In the genomic region with DNA sequence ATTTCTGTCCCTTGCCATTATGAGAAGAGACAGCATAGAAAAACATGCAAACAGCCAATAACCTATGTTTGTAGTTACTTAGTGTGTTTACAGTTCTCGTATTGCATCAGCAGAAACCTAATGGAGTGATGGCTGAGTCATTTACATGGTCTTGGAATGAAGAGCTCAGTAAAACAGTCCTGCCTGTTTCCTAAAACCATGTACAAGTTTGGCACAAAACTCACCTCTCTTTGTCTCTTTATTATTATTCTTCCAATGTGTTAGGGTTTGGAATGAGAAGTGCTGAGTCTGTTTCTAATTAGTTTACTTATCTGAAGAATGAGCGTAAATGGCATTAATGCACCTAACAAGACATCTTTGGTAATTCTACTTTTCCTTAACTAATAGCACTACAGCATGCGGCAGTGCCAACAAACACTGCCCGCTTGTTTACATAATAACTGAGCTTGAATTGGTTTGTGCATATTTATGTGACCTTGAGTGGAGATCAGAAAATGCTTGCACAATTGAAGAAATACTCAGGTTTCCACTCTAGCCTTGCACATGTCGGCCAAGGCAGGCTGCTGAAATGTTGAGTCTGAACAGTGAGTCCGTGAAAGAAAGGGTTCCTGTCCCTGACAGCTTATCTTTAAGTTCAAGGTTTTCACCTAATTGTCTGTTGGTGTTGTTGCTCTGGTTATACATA, we compare ENCODE assay signal across 10 cellular contexts.
DNase-seq lines count a peak whose midpoint lies in the region; ATAC-seq, FAIRE-seq and TF ChIP-seq lines count a peak whose summit lies in the region.
"Had no signal": no experiment of that assay in that cellular context is flagged by ENCODE, and none has a peak within 500 bp of the region (broad histone marks: within the 10 kb centered on the region; RNA-seq: fewer than 3 reads in every experiment).

No MANE protein-coding gene starts in this region.

- 0 out of 2 replicates have a peak, but pooled peaks cover 5% of the 10 kb centered on the region for H3K9me2 ChIP-seq in GM23338 (ENCODE audit: insufficient read depth)

- no peaks in the 10 kb centered on the region; the same call in 2 of the 3 replicates for H3K9me3 Mint-ChIP-seq in GM23338
- H3K9me3 Mint-ChIP-seq: activated CD4-positive, alpha-beta memory T cell treated with anti-CD3 and anti-CD28 coated beads for 36 hours had no signal

- no peaks in the 10 kb centered on the region for H3F3A ChIP-seq in GM23338 (replicated peaks; ENCODE audit: low read depth)

- intact Hi-C loops in sciatic nerve (cut with DNase I): no loop called here

- no peaks in the 10 kb centered on the region for H3K79me2 ChIP-seq in GM23338 (replicated peaks; ENCODE audit: insufficient read depth)

- H3K36me3 ChIP-seq in GM23338 (ENCODE audit: insufficient read depth): no peaks in the 10 kb centered on the region

- peaks cover 12% of the 10 kb centered on the region for H3K4me1 ChIP-seq in GM23338 (ENCODE audit: insufficient read depth)

- TF ChIP-seq CTCF in GM23338 (conservative IDR thresholded peaks at IDR 0.05; ENCODE audit: low read depth in 2 of 2): no peak

- peak overlapping the region; percentile 93 for H3K27ac Mint-ChIP-seq in GM23338
- H3K27ac Mint-ChIP-seq: activated CD4-positive, alpha-beta memory T cell treated with anti-CD3 and anti-CD28 coated beads for 36 hours had no signal

- DNase-seq in GM23338 (ENCODE audit: low spot score) (no peak), NCI-H2196 treated with DMSO at 0.1 percent for 48 hours (lab: John Stamatoyannopoulos, UW; ENCODE audit: unreplicated experiment) (peak; percentile 51), fibroblast of gingiva (ENCODE audit: low read depth) (peak; percentile 97), sciatic nerve (ENCODE audit: low spot score) (no peak), RCC 7860 (ENCODE audit: low spot score) (no peak), COR-L47 (lab: John Stamatoyannopoulos, UW) (no peak), EL (no peak)
- DNase-seq: activated CD4-positive, alpha-beta memory T cell treated with anti-CD3 and anti-CD28 coated beads for 36 hours; NCI-H2081 treated with DMSO at 0.1 percent for 48 hours; stimulated activated naive CD8-positive, alpha-beta T cell treated with anti-CD3 and anti-CD28 coated beads, Interleukin-15, Interleukin-2, amounts not matched to agents 100 U/mL and 50 U/mL, for 24 hours had no signal

- ATAC-seq in GM23338: no peak
- peak; percentile 85 for ATAC-seq in sciatic nerve
- ATAC-seq: stimulated activated naive CD8-positive, alpha-beta T cell treated with anti-CD3 and anti-CD28 coated beads, Interleukin-15, Interleukin-2, amounts not matched to agents 100 U/mL and 50 U/mL, for 24 hours had no signal

- no peaks in the 10 kb centered on the region for H3K27me3 ChIP-seq in GM23338 (ENCODE audit: insufficient read depth)

- no peak overlapping the region for H3K4me3 ChIP-seq in GM23338

- H3K4me2 ChIP-seq in GM23338: peak overlapping the region; percentile 41

- peak overlapping the region; percentile 54; the same call in 1 of the 2 replicates for H2AFZ ChIP-seq in GM23338

- no peak overlapping the region for H3K27ac ChIP-seq in GM23338 (ENCODE audit: low read depth)

- H4K20me1 ChIP-seq in GM23338 (replicated peaks; ENCODE audit: insufficient read depth): no peaks in the 10 kb centered on the region

- FAIRE-seq in RCC 7860 (lab: Jason Lieb, UNC): no peak

- H3K27me3 Mint-ChIP-seq in GM23338 (ENCODE audit: insufficient read depth, low read depth, poor library complexity): no peaks in the 10 kb centered on the region
- H3K27me3 Mint-ChIP-seq: activated CD4-positive, alpha-beta memory T cell treated with anti-CD3 and anti-CD28 coated beads for 36 hours had no signal

- no peak overlapping the region for H3K4me3 Mint-ChIP-seq in GM23338
- H3K4me3 Mint-ChIP-seq: activated CD4-positive, alpha-beta memory T cell treated with anti-CD3 and anti-CD28 coated beads for 36 hours had no signal

- H3K4me1 Mint-ChIP-seq in GM23338: peaks cover 8% of the 10 kb centered on the region; the same call in 2 of the 3 replicates

- no peaks in the 10 kb centered on the region for H3K36me3 Mint-ChIP-seq in GM23338 (ENCODE audit: low read depth)
- H3K36me3 Mint-ChIP-seq: activated CD4-positive, alpha-beta memory T cell treated with anti-CD3 and anti-CD28 coated beads for 36 hours had no signal

TF ChIP-seq in GM23338, 12 proteins besides CTCF, POLR2A, EP300 and RAD21:
- no peak for TF ChIP-seq POLR2AphosphoS5 (IDR thresholded peaks at IDR 0.05; ENCODE audit: low read depth)
- no peak for TF ChIP-seq EZH2phosphoT487 (IDR thresholded peaks at IDR 0.05; ENCODE audit: unreplicated experiment)
- no peak for TF ChIP-seq ZNF114 (CRISPR knock-in tag; IDR thresholded peaks at IDR 0.05)
- TF ChIP-seq STAT1 (IDR thresholded peaks at IDR 0.05; ENCODE audit: unreplicated experiment): no peak
- no peak for TF ChIP-seq EZH2 (IDR thresholded peaks at IDR 0.05; ENCODE audit: low read depth, unreplicated experiment)
- no peak for TF ChIP-seq ZNF331 (CRISPR knock-in tag; IDR thresholded peaks at IDR 0.05; ENCODE audit: low read depth)
- TF ChIP-seq NANOG (IDR thresholded peaks at IDR 0.05; ENCODE audit: borderline replicate concordance): no peak
- no peak for TF ChIP-seq ETS1 (IDR thresholded peaks at IDR 0.05)
- no peak for TF ChIP-seq REST (IDR thresholded peaks at IDR 0.05; ENCODE audit: unreplicated experiment)
- no peak for TF ChIP-seq JUNB (IDR thresholded peaks at IDR 0.05; ENCODE audit: unreplicated experiment)

Comparison
In these comparisons a context has a peak if more than half of its experiments do, and no peak if none do; other contexts are left out.
1. DNase-seq: peak in NCI-H2196 treated with DMSO at 0.1 percent for 48 hours (single experiment) and fibroblast of gingiva (single experiment); none in GM23338 (single experiment), sciatic nerve (single experiment), RCC 7860 (single experiment), COR-L47 (single experiment) and EL (single experiment).